ENCODE assay signal across 8 cellular contexts in genomic region chr6:41942045-41942851, GRCh38. TPM values are rescaled to one million over a fixed set of nuclear protein-coding genes. Genes with fewer than 3 reads are reported as not detected.
DNase-seq lines count a peak whose midpoint lies in the region; FAIRE-seq and TF ChIP-seq lines count a peak whose summit lies in the region.

No MANE protein-coding gene starts in this region.

- intact Hi-C loops in adrenal gland (cut with DNase I) = no loop called here
- intact Hi-C loops in kidney (cut with DNase I) = no loop called here

- H3K36me3 ChIP-seq in adrenal gland (replicated peaks in 1 of 2) (no peaks in the 10 kb centered on the region), kidney (ENCODE audit: control insufficient read depth in 1 of 2, insufficient read depth in 2 of 2, low read length in 2 of 2) (no peaks in the 10 kb centered on the region), subcutaneous abdominal adipose tissue (ENCODE audit: control insufficient read depth in 5 of 5, insufficient read depth in 5 of 5, low read length in 5 of 5) (peaks cover 0 to 4% (median 0%) of the 10 kb centered on the region in 5 donors)

- WGBS in adrenal gland, 4 donors = 27 to 31% (median 29%) methylated on average over 21 of the region's 21 CpGs

- TF ChIP-seq POLR2A in adrenal gland (IDR thresholded peaks at IDR 0.05) = no peak

- H3K27ac ChIP-seq in HL-60 (replicated peaks) (peak overlapping the region; percentile 60), adrenal gland (peak overlapping the region; percentile 40 to 97 (median 84)), kidney (ENCODE audit: low read depth in 2 of 2, low read length in 2 of 2) (peak overlapping the region; percentile 32 to 59), subcutaneous abdominal adipose tissue (ENCODE audit: low read depth, low read length) (peak overlapping the region; percentile 96)

- H3K4me1 ChIP-seq in adrenal gland (replicated peaks in 1 of 2) = peaks cover 23 to 52% of the 10 kb centered on the region in 2 donors
- H3K4me1 ChIP-seq in kidney (ENCODE audit: control insufficient read depth in 1 of 2, insufficient read depth in 1 of 2, low read depth in 1 of 2, low read length in 2 of 2) = peaks cover 9 to 24% of the 10 kb centered on the region in 2 donors
- peaks cover 14 to 50% (median 46%) of the 10 kb centered on the region in 5 donors for H3K4me1 ChIP-seq in subcutaneous abdominal adipose tissue (ENCODE audit: control insufficient read depth in 5 of 5, insufficient read depth in 5 of 5, low read length in 5 of 5)

- DNase-seq in GF-D8 (lab: John Stamatoyannopoulos, UW) (peak; percentile 57), HL-60 (ENCODE audit: low read depth in 1 of 2, low spot score in 1 of 2) (no peak), adrenal gland (peak in 2 of 7 donors; percentile 55 to 82), kidney (no peak), NCI-H2107 (lab: John Stamatoyannopoulos, UW) (no peak), NCI-H82 (lab: John Stamatoyannopoulos, UW) (no peak), NCI-H2171 (lab: John Stamatoyannopoulos, UW) (no peak)

- H3K4me3 ChIP-seq in HL-60 (replicated peaks; ENCODE audit: insufficient read depth, low read length) (peak overlapping the region; percentile 94), adrenal gland (peak overlapping the region in 2 of 4 donors; percentile 38 to 88), kidney (ENCODE audit: low read length in 2 of 2) (peak overlapping the region; percentile 62 to 68), subcutaneous abdominal adipose tissue (ENCODE audit: low read depth in 1 of 5, low read length in 5 of 5) (peak overlapping the region; percentile 64 to 92 (median 86))

- H3K9ac ChIP-seq in kidney (ENCODE audit: low read length in 2 of 2) (peak overlapping the region in 1 of 2 donors; percentile 17), subcutaneous abdominal adipose tissue (ENCODE audit: low read length in 5 of 5) (peak overlapping the region; percentile 52 to 75 (median 68))

- FAIRE-seq in kidney (lab: Jason Lieb, UNC) = no peak

- TF ChIP-seq CTCF in HL-60 (IDR thresholded peaks at IDR 0.05; ENCODE audit: insufficient read depth, low read length) = no peak
- TF ChIP-seq CTCF in adrenal gland (IDR thresholded peaks at IDR 0.05) = no peak
- TF ChIP-seq CTCF in kidney (IDR thresholded peaks at IDR 0.05; ENCODE audit: borderline replicate concordance, extremely low read depth, insufficient read depth) = no peak

- no peaks in the 10 kb centered on the region for H3K9me3 ChIP-seq in adrenal gland (replicated peaks in 1 of 3)
- H3K9me3 ChIP-seq in kidney (ENCODE audit: control insufficient read depth in 1 of 2, low read length in 2 of 2) = no peaks in the 10 kb centered on the region
- no peaks in the 10 kb centered on the region for H3K9me3 ChIP-seq in subcutaneous abdominal adipose tissue (ENCODE audit: control insufficient read depth in 5 of 5, low read length in 5 of 5)

- H3K27me3 ChIP-seq in HL-60 (ENCODE audit: insufficient read depth, poor library complexity, severe bottlenecking) (no peaks in the 10 kb centered on the region), adrenal gland (no peaks in the 10 kb centered on the region), subcutaneous abdominal adipose tissue (ENCODE audit: control insufficient read depth in 5 of 5, insufficient read depth in 4 of 5, low read length in 5 of 5) (no peaks in the 10 kb centered on the region)

RNA-seq across cellular contexts. Expression of gene CCND3, which starts 0.6 kb away (rescaled TPM):
- total RNA-seq in adrenal gland = 100 to 1,000 TPM; 116 to 309 (median 181) TPM
- 100 to 1,000 TPM in 2 of 3 donors, 10 to 100 TPM in 1; 86.3 to 163 (median 135) TPM for polyA plus RNA-seq in adrenal gland
- total RNA-seq in kidney = 139 TPM
- 42.1 TPM for polyA plus RNA-seq in kidney (ENCODE audit: insufficient read depth, low read depth, low replicate concordance)

RNA-seq across cellular contexts. Expression of gene BYSL, which starts 20.9 kb away (rescaled TPM):
- total RNA-seq in adrenal gland = 10 to 100 TPM in 4 of 8 donors, 1 to 10 TPM in 4; 5.1 to 42.9 (median 12.3) TPM
- 10 to 100 TPM; 15.4 to 24.5 (median 17.3) TPM for polyA plus RNA-seq in adrenal gland
- total RNA-seq in kidney = 14.3 TPM
- polyA plus RNA-seq in kidney (ENCODE audit: insufficient read depth, low read depth, low replicate concordance) = 10.1 TPM

RNA-seq across cellular contexts. Expression of gene MED20, which starts 21.3 kb away (rescaled TPM):
- total RNA-seq in adrenal gland (10 to 100 TPM in 7 of 8 donors, 1 to 10 TPM in 1; 8.2 to 29.1 (median 23.6) TPM), kidney (22.0 TPM)
- polyA plus RNA-seq in adrenal gland (10 to 100 TPM in 2 of 3 donors, 1 to 10 TPM in 1; 9.6 to 22.9 (median 12.5) TPM), kidney (ENCODE audit: insufficient read depth, low read depth, low replicate concordance) (15.1 TPM)

RNA-seq across cellular contexts. Expression of gene USP49, which starts 47.1 kb away (rescaled TPM):
- total RNA-seq in adrenal gland (1 to 10 TPM; 1.5 to 5.7 (median 3.6) TPM), kidney (3.4 TPM)
- polyA plus RNA-seq in adrenal gland (1 to 10 TPM; 1.5 to 6.2 (median 2.2) TPM), kidney (ENCODE audit: insufficient read depth, low read depth, low replicate concordance) (1.1 TPM)

Comparison
In these comparisons a context has a peak if more than half of its experiments do, and no peak if none do; other contexts are left out.
1. H3K27ac ChIP-seq: peak in every context shown above with its lines; median percentile 96 in subcutaneous abdominal adipose tissue; 84 in adrenal gland; 60 in HL-60; 46 in kidney.